In genomic region chr1:226082587-226082917, GRCh38 we compare ENCODE assay signal across 9 cellular contexts. TPM values are rescaled to one million over a fixed set of nuclear protein-coding genes. Genes with fewer than 3 reads are reported as not detected.
DNase-seq lines count a peak whose midpoint lies in the region; ATAC-seq and TF ChIP-seq lines count a peak whose summit lies in the region.
"Had no signal": no experiment of that assay in that cellular context is flagged by ENCODE, and none has a peak within 500 bp of the region (broad histone marks: within the 10 kb centered on the region; RNA-seq: fewer than 3 reads in every experiment).

No MANE protein-coding gene starts in this region.

- H3K4me3 Mint-ChIP-seq in CD4-positive, CD25-positive, alpha-beta regulatory T cell = peak overlapping the region; percentile 84 to 94 (median 90)
- H3K4me3 Mint-ChIP-seq in effector memory CD8-positive, alpha-beta T cell = peak overlapping the region; percentile 84 to 87

- no peak overlapping the region for H4K91ac ChIP-seq in neuronal stem cell (ENCODE audit: low read depth, low read length, poor library complexity)

- H3K4me2 ChIP-seq in neuronal stem cell (ENCODE audit: insufficient read depth, low read length, poor library complexity, severe bottlenecking) = peak overlapping the region; percentile 98

- no peak overlapping the region for H2BK12ac ChIP-seq in neuronal stem cell (ENCODE audit: low read length)

- H3K9me3 Mint-ChIP-seq in CD4-positive, CD25-positive, alpha-beta regulatory T cell = peaks cover 0 to 2% (median 0%) of the 10 kb centered on the region in 7 donors
- no peaks in the 10 kb centered on the region for H3K9me3 Mint-ChIP-seq in effector memory CD8-positive, alpha-beta T cell

- peaks cover 5% of the 10 kb centered on the region for H3K79me1 ChIP-seq in neuronal stem cell (ENCODE audit: low read depth, low read length)

- H3K4me1 ChIP-seq in CD4-positive, CD25-positive, alpha-beta regulatory T cell (ENCODE audit: control insufficient read depth, insufficient read depth, low read length, poor library complexity, severe bottlenecking) = peaks cover 19% of the 10 kb centered on the region
- H3K4me1 ChIP-seq in neuronal stem cell (ENCODE audit: control insufficient read depth in 2 of 2, insufficient read depth in 1 of 2, low read depth in 1 of 2, low read length in 2 of 2) = peaks cover 0 to 4% of the 10 kb centered on the region in 2 donors

- WGBS in neuronal stem cell (ENCODE audit: extremely low coverage in 2 of 2, insufficient read length in 2 of 2, insufficient replicate concordance in 1 of 2), 2 donors = no CpG with 5 or more reads among the region's 7 CpGs

- H3K27ac Mint-ChIP-seq in CD4-positive, CD25-positive, alpha-beta regulatory T cell = no peak overlapping the region
- H3K27ac Mint-ChIP-seq in effector memory CD8-positive, alpha-beta T cell = peak overlapping the region; percentile 20 to 76

- peak overlapping the region; percentile 53 for H3K9ac ChIP-seq in neuronal stem cell (ENCODE audit: low read depth, low read length, poor library complexity)

- no peak for ATAC-seq in CD4-positive, CD25-positive, alpha-beta regulatory T cell (ENCODE audit: low read depth in 2 of 2)
- ATAC-seq in effector memory CD8-positive, alpha-beta T cell (replicated peaks) = no peak
- no peak for ATAC-seq in HG03460 (IDR thresholded peaks at IDR 0.05; ENCODE audit: unreplicated experiment)

- no peak overlapping the region for H3K23ac ChIP-seq in neuronal stem cell (ENCODE audit: low read depth, low read length, poor library complexity)

- H4K8ac ChIP-seq in neuronal stem cell (ENCODE audit: low read depth, low read length) = no peak overlapping the region

- peaks cover 4 to 15% (median 10%) of the 10 kb centered on the region in 4 donors for H3K4me1 Mint-ChIP-seq in CD4-positive, CD25-positive, alpha-beta regulatory T cell
- peaks cover 10 to 12% of the 10 kb centered on the region in 2 donors for H3K4me1 Mint-ChIP-seq in effector memory CD8-positive, alpha-beta T cell (ENCODE audit: low read depth in 2 of 2)

- no peaks in the 10 kb centered on the region for H3K36me3 ChIP-seq in CD4-positive, CD25-positive, alpha-beta regulatory T cell (ENCODE audit: control insufficient read depth, insufficient read depth, low read length)
- H3K36me3 ChIP-seq in neuronal stem cell (replicated peaks in 1 of 2; ENCODE audit: control insufficient read depth in 2 of 2, insufficient read depth in 2 of 2, low read length in 2 of 2) = no peaks in the 10 kb centered on the region

- H3K27me3 Mint-ChIP-seq in CD4-positive, CD25-positive, alpha-beta regulatory T cell = peaks cover 5% of the 10 kb centered on the region
- no peaks in the 10 kb centered on the region for H3K27me3 Mint-ChIP-seq in effector memory CD8-positive, alpha-beta T cell

- no peak overlapping the region for H2BK15ac ChIP-seq in neuronal stem cell (ENCODE audit: low read length)

- no peak overlapping the region for H3K27ac ChIP-seq in CD4-positive, CD25-positive, alpha-beta regulatory T cell (ENCODE audit: insufficient read depth, low read length, poor library complexity, severe bottlenecking)
- H3K27ac ChIP-seq in neuronal stem cell (replicated peaks; ENCODE audit: low read length) = no peak overlapping the region

- H3K9me3 ChIP-seq in CD4-positive, CD25-positive, alpha-beta regulatory T cell (ENCODE audit: control insufficient read depth in 2 of 2, low read length in 2 of 2) = no peaks in the 10 kb centered on the region
- no peaks in the 10 kb centered on the region for H3K9me3 ChIP-seq in neuronal stem cell (replicated peaks in 1 of 2; ENCODE audit: control insufficient read depth in 2 of 2, insufficient read depth in 1 of 2, low read depth in 1 of 2, low read length in 2 of 2)

- peak overlapping the region; percentile 98 for H2AFZ ChIP-seq in neuronal stem cell (ENCODE audit: low read length)

- H3K4me3 ChIP-seq in CD4-positive, CD25-positive, alpha-beta regulatory T cell (ENCODE audit: low read depth, low read length) = peak overlapping the region; percentile 26
- peak overlapping the region; percentile 42 for H3K4me3 ChIP-seq in NB4 (ENCODE audit: low read depth, low read length)
- peak overlapping the region; percentile 66 to 85 for H3K4me3 ChIP-seq in neuronal stem cell (ENCODE audit: low read length in 2 of 2)

- H3K18ac ChIP-seq in neuronal stem cell (ENCODE audit: low read length) = peak overlapping the region; percentile 94

- TF ChIP-seq CTCF in NB4 (IDR thresholded peaks at IDR 0.05; ENCODE audit: low read depth, low read length) = no peak

- H2BK120ac ChIP-seq in neuronal stem cell (ENCODE audit: low read depth, low read length) = no peak overlapping the region

- H3K36me3 Mint-ChIP-seq in CD4-positive, CD25-positive, alpha-beta regulatory T cell = no peaks in the 10 kb centered on the region
- H3K36me3 Mint-ChIP-seq in effector memory CD8-positive, alpha-beta T cell (ENCODE audit: insufficient read depth) = peaks cover 8% of the 10 kb centered on the region

- TF ChIP-seq POLR2A in NB4 (IDR thresholded peaks at IDR 0.05; ENCODE audit: extremely low read depth, insufficient read length) = no peak

- H3K14ac ChIP-seq in neuronal stem cell (ENCODE audit: low read length) = no peak overlapping the region

- no peak for DNase-seq in CD4-positive, CD25-positive, alpha-beta regulatory T cell
- DNase-seq in NB4 (ENCODE audit: low read depth) (no peak), neuronal stem cell (ENCODE audit: low spot score) (no peak), NCI-H2171 (lab: John Stamatoyannopoulos, UW) (no peak), D341Med (ENCODE audit: low spot score) (no peak), NCI-H510A treated with DMSO at 0.1 percent for 48 hours (lab: John Stamatoyannopoulos, UW) (no peak)
- no peak for DNase-seq in effector memory CD8-positive, alpha-beta T cell
- DNase-seq: stimulated activated CD4-positive, alpha-beta T cell treated with anti-CD3 and anti-CD28 coated beads, Interleukin-4, amount 100 ng/mL, for 4 hours had no signal

- H3K27me3 ChIP-seq in CD4-positive, CD25-positive, alpha-beta regulatory T cell (ENCODE audit: control insufficient read depth, insufficient read depth, low read length) = no peaks in the 10 kb centered on the region
- peaks cover 0 to 7% (median 3%) of the 10 kb centered on the region in 3 experiments for H3K27me3 ChIP-seq in neuronal stem cell (ENCODE audit: control insufficient read depth in 3 of 3, insufficient read depth in 3 of 3, low read depth in 1 of 3, low read length in 3 of 3)

- no peak overlapping the region for H3K4ac ChIP-seq in neuronal stem cell (ENCODE audit: low read length)

- no peak overlapping the region for H2AK5ac ChIP-seq in neuronal stem cell (ENCODE audit: low read depth, low read length)

- H2BK5ac ChIP-seq in neuronal stem cell (ENCODE audit: low read length) = no peak overlapping the region

RNA-seq across cellular contexts. Expression of gene H3-3A, which starts 20.0 kb away (rescaled TPM):
- 408 TPM for total RNA-seq in CD4-positive, CD25-positive, alpha-beta regulatory T cell
- 1,000 to 10,000 TPM in 2 of 4 donors, 100 to 1,000 TPM in 2; 858 to 1,137 (median 1,025) TPM for polyA plus RNA-seq in CD4-positive, CD25-positive, alpha-beta regulatory T cell
- polyA plus RNA-seq in neuronal stem cell (2013, experiment 1 of 2) = 2,556 TPM
- 2,683 TPM for polyA plus RNA-seq in neuronal stem cell (2013, experiment 2 of 2)

Comparison
In these comparisons a context has a peak if more than half of its experiments do, and no peak if none do; other contexts are left out.
1. H3K27ac Mint-ChIP-seq: peak in effector memory CD8-positive, alpha-beta T cell (2 of 2); none in CD4-positive, CD25-positive, alpha-beta regulatory T cell (0 of 3).
2. Peak in every context shown above with its lines, with median percentiles within 50 percentile points of each other: H3K4me3 ChIP-seq.